ENCODE assay signal across 25 cellular contexts in genomic region chr13:105097501-105097900, GRCh38.
"Had no signal": no experiment of that assay in that cellular context is flagged by ENCODE, and none has a peak within 500 bp of the region (broad histone marks: within the 10 kb centered on the region; RNA-seq: fewer than 3 reads in every experiment).

No MANE protein-coding gene starts in this region.

- H3K36me3 ChIP-seq: ascending aorta, cardiac muscle cell, colonic mucosa had no signal

- DNase-seq: activated CD4-positive, alpha-beta T cell treated with anti-CD3 and anti-CD28 coated beads, Interleukin-2, amount 10 ng/mL, durations not matched to agents 24 days and 14 days; activated CD4-positive, alpha-beta T cell treated with anti-CD3 and anti-CD28 coated beads, Interleukin-2, amount 50 U/mL, for 4 hours; activated CD8-positive, alpha-beta T cell treated with anti-CD3 and anti-CD28 coated beads for 36 hours; activated gamma-delta T cell; activated naive CD4-positive, alpha-beta T cell treated with Interleukin-2 at 50 U/mL for 16 hours; activated naive CD8-positive, alpha-beta T cell treated with anti-CD3 and anti-CD28 coated beads, Interleukin-2, amount 10 ng/mL, durations not matched to agents 7 days and 5 days; activated T-cell treated with anti-CD3 and anti-CD28 coated beads, Interleukin-2, amount 50 U/mL, for 24 hours; amygdala; colonic mucosa; KG1; MM.1S; NCI-H1048; NCI-H1105 treated with DMSO at 0.1 percent for 48 hours; NCI-H1436; NCI-H1694 treated with DMSO at 0.1 percent for 48 hours; NCI-H2029; NCI-H345; NCI-H524 treated with DMSO at 0.1 percent for 48 hours; OCI-M1; SHP77; T1000 had no signal

- ATAC-seq: activated CD8-positive, alpha-beta T cell treated with anti-CD3 and anti-CD28 coated beads for 36 hours; Panc1; SK-N-SH treated with all-trans-retinoic acid at 6 μM for 48 hours had no signal

- H3K4me3 ChIP-seq: ascending aorta, cardiac muscle cell, colonic mucosa had no signal

- H3K27ac ChIP-seq: ascending aorta, cardiac muscle cell, colonic mucosa had no signal

- H3K9me3 ChIP-seq: ascending aorta, colonic mucosa had no signal

- H3K27me3 ChIP-seq: ascending aorta, cardiac muscle cell, colonic mucosa had no signal

- H3K4me1 ChIP-seq: ascending aorta, colonic mucosa had no signal
